In the genomic region with DNA sequence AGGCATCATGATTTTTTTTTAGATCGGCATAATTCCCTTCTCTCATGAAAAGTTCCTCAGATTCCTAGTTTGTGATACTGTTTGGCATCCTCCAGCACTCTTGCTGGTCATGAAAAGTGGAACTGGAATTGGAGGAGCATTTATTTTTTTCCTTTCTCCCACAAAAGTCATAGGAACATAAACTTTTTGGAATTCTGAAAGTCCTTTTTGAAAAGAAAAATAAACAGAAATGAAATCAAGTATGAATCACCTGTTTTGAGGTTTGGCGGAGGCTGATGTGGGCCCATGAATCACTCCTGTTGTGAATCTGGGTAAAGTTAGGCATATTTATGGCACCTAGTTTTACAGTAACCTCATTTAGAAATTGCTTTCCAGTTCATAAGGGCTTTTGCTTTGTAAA, we compare ENCODE assay signal across 16 cellular contexts. TPM values are rescaled to one million over a fixed set of nuclear protein-coding genes. Genes with fewer than 3 reads are reported as not detected.
DNase-seq lines count a peak whose midpoint lies in the region; ATAC-seq and TF ChIP-seq lines count a peak whose summit lies in the region.
"Had no signal": no experiment of that assay in that cellular context is flagged by ENCODE, and none has a peak within 500 bp of the region (broad histone marks: within the 10 kb centered on the region; RNA-seq: fewer than 3 reads in every experiment).

No MANE protein-coding gene starts in this region.

- DNase-seq in Daoy (ENCODE audit: low read depth) = peak; percentile 68
- peak; percentile 52 for DNase-seq in RKO (ENCODE audit: low spot score)
- DNase-seq in fibroblast of lung (ENCODE audit: low read depth in 2 of 2) = peak; percentile 86 to 95
- no peak for DNase-seq in omental fat pad (ENCODE audit: low spot score)
- no peak for DNase-seq in lower lobe of right lung
- no peak for DNase-seq in stimulated activated CD4-positive, alpha-beta T cell treated with anti-CD3 and anti-CD28 coated beads, Interleukin-4, amount 100 ng/mL, for 4 hours
- DNase-seq: activated CD8-positive, alpha-beta T cell treated with anti-CD3 and anti-CD28 coated beads for 36 hours; CD4-positive, CD25-positive, alpha-beta regulatory T cell; cortex of kidney; posterior cingulate gyrus; stimulated activated CD4-positive, alpha-beta T cell treated with anti-CD3 and anti-CD28 coated beads, Interleukin-4, amount 100 ng/mL, for 24 hours; T-helper 9 cell had no signal

- H3K27ac ChIP-seq in fibroblast of lung (ENCODE audit: insufficient read depth, low read length) = no peak overlapping the region
- H3K27ac ChIP-seq in lower lobe of right lung = no peak overlapping the region

- H3K9me3 ChIP-seq in fibroblast of lung (ENCODE audit: control insufficient read depth, insufficient read depth, low read depth, low read length) (no peaks in the 10 kb centered on the region), lower lobe of right lung (no peaks in the 10 kb centered on the region)

- no peaks in the 10 kb centered on the region for H3K36me3 ChIP-seq in fibroblast of lung (ENCODE audit: control insufficient read depth, insufficient read depth, low read length)
- H3K36me3 ChIP-seq in lower lobe of right lung = no peaks in the 10 kb centered on the region

- no peaks in the 10 kb centered on the region for H3K79me2 ChIP-seq in fibroblast of lung (ENCODE audit: control insufficient read depth, insufficient read depth, low read length)

- TF ChIP-seq CTCF in fibroblast of lung (conservative IDR thresholded peaks at IDR 0.05 in 1 of 2, IDR thresholded peaks at IDR 0.05 in 1 of 2; ENCODE audit: low read depth in 1 of 2, low read length in 2 of 2) (no peak), omental fat pad (IDR thresholded peaks at IDR 0.05) (no peak), lower lobe of right lung (IDR thresholded peaks at IDR 0.05) (no peak)

- no peak overlapping the region for H2AFZ ChIP-seq in fibroblast of lung (ENCODE audit: low read length)

- H3K4me1 ChIP-seq in fibroblast of lung (ENCODE audit: control insufficient read depth, extremely low read depth, insufficient read depth, low read length) = peaks cover 12% of the 10 kb centered on the region
- H3K4me1 ChIP-seq in lower lobe of right lung = no peaks in the 10 kb centered on the region

- intact Hi-C loops in lower lobe of right lung (cut with DNase I) = no loop called here

- no peak overlapping the region for H3K9ac ChIP-seq in fibroblast of lung (ENCODE audit: insufficient read depth, low read length)

- H3K27me3 ChIP-seq in fibroblast of lung (ENCODE audit: control insufficient read depth, insufficient read depth, low read length) = no peaks in the 10 kb centered on the region
- no peaks in the 10 kb centered on the region for H3K27me3 ChIP-seq in lower lobe of right lung (ENCODE audit: low read depth)

- H4K20me1 ChIP-seq in fibroblast of lung (ENCODE audit: control insufficient read depth, extremely low read depth, insufficient read depth, low read length) = no peaks in the 10 kb centered on the region

- ATAC-seq in omental fat pad (ENCODE audit: low FRiP score) (peak; percentile 79), HG03521 (IDR thresholded peaks at IDR 0.05; ENCODE audit: unreplicated experiment) (no peak), lower lobe of right lung (no peak), GM21515 (IDR thresholded peaks at IDR 0.05; ENCODE audit: unreplicated experiment) (no peak)
- ATAC-seq: activated CD8-positive, alpha-beta T cell treated with anti-CD3 and anti-CD28 coated beads for 36 hours; Panc1 had no signal

- H3K4me3 ChIP-seq in fibroblast of lung (replicated peaks in 1 of 4; ENCODE audit: control extremely low read depth in 1 of 4, insufficient read depth in 1 of 4, low read depth in 3 of 4, low read length in 4 of 4) (peak overlapping the region in 1 of 4 experiments; percentile 17), lower lobe of right lung (no peak overlapping the region)
- H3K4me3 ChIP-seq: lung had no signal

- peak overlapping the region; percentile 63 for H3K4me2 ChIP-seq in fibroblast of lung (ENCODE audit: extremely low read depth, insufficient read depth, low read length)

RNA-seq across cellular contexts. Expression of a gene that starts 17.7 kb away (rescaled TPM):
- 0.06 TPM in 1 of 2 replicates, not detected in the other for total RNA-seq in Daoy (2014; rRNA removed; shearing (Covaris generic))
- total RNA-seq in fibroblast of lung (0.66 and 1.5 TPM in 2 replicates), omental fat pad (10 to 100 TPM in 1 of 4 donors, 1 to 10 TPM in 3; 2.0 to 12.1 (median 6.1) TPM), lower lobe of right lung (1.4 TPM)
- 0.70 and 1.2 TPM in 2 replicates for polyA plus RNA-seq in fibroblast of lung
- polyA plus RNA-seq in fibroblast of lung (2012) = 0.43 and 0.54 TPM in 2 replicates
- polyA minus RNA-seq in fibroblast of lung (ENCODE audit: low replicate concordance) = 1.8 TPM in 1 of 2 replicates, not detected in the other
- total RNA-seq: activated CD8-positive, alpha-beta T cell treated with anti-CD3 and anti-CD28 coated beads for 36 hours had no signal

Comparison
In these comparisons a context has a peak if more than half of its experiments do, and no peak if none do; other contexts are left out.
1. DNase-seq: peak in Daoy (single experiment), RKO (single experiment) and fibroblast of lung (2 of 2); none in omental fat pad (single experiment), lower lobe of right lung (single experiment) and stimulated activated CD4-positive, alpha-beta T cell treated with anti-CD3 and anti-CD28 coated beads, Interleukin-4, amount 100 ng/mL, for 4 hours (0 of 2).